Comparison of ENCODE assay signal across 25 cellular contexts in genomic region chr18:76479351-76480238, GRCh38. TPM values are rescaled to one million over a fixed set of nuclear protein-coding genes. Genes with fewer than 3 reads are reported as not detected.
DNase-seq lines count a peak whose midpoint lies in the region; ATAC-seq and TF ChIP-seq lines count a peak whose summit lies in the region.
"Had no signal": no experiment of that assay in that cellular context is flagged by ENCODE, and none has a peak within 500 bp of the region (broad histone marks: within the 10 kb centered on the region; RNA-seq: fewer than 3 reads in every experiment).

No MANE protein-coding gene starts in this region.

- peaks cover 48% of the 10 kb centered on the region for H3K4me1 Mint-ChIP-seq in neural progenitor cell
- H3K4me1 Mint-ChIP-seq: central memory CD8-positive, alpha-beta T cell had no signal

- H3K4me2 ChIP-seq in BLaER1 treated with 17β-estradiol and CSF1 and Interleukin-3, amounts not matched to agents 10 nM and 100 nM, result peak overlapping the region; percentile 58 to 91 (median 67)
- peak overlapping the region; percentile 33 for H3K4me2 ChIP-seq in neural progenitor cell
- H3K4me2 ChIP-seq in hepatocyte, result no peak overlapping the region

- peaks cover 25 to 41% (median 33%) of the 10 kb centered on the region in 11 experiments for H3K36me3 ChIP-seq in BLaER1 treated with 17β-estradiol and CSF1 and Interleukin-3, amounts not matched to agents 10 nM and 100 nM
- no peaks in the 10 kb centered on the region for H3K36me3 ChIP-seq in esophagus muscularis mucosa
- H3K36me3 ChIP-seq in neural progenitor cell, result no peaks in the 10 kb centered on the region
- H3K36me3 ChIP-seq in hepatocyte (replicated peaks; ENCODE audit: insufficient read depth, low read depth), result no peaks in the 10 kb centered on the region
- no peaks in the 10 kb centered on the region for H3K36me3 ChIP-seq in adrenal gland (replicated peaks in 1 of 2)
- H3K36me3 ChIP-seq: HAP-1, prostate gland had no signal

- H3K27me3 Mint-ChIP-seq in neural progenitor cell (ENCODE audit: insufficient read depth, low read depth), result no peaks in the 10 kb centered on the region

- peak overlapping the region in 4 of 11 experiments; percentile 2 to 35 (median 26); a peak in 4 of 22 replicates for H3K9ac ChIP-seq in BLaER1 treated with 17β-estradiol and CSF1 and Interleukin-3, amounts not matched to agents 10 nM and 100 nM
- H3K9ac ChIP-seq in neural progenitor cell, result no peak overlapping the region

- peaks cover 63 to 96% (median 79%) of the 10 kb centered on the region in 10 experiments for H3K4me1 ChIP-seq in BLaER1 treated with 17β-estradiol and CSF1 and Interleukin-3, amounts not matched to agents 10 nM and 100 nM
- H3K4me1 ChIP-seq in esophagus muscularis mucosa (peaks cover 7 to 54% (median 46%) of the 10 kb centered on the region in 4 donors), neural progenitor cell (peaks cover 50% of the 10 kb centered on the region), hepatocyte (ENCODE audit: insufficient read depth) (peaks cover 39% of the 10 kb centered on the region), adrenal gland (replicated peaks in 1 of 2) (peaks cover 21 to 51% of the 10 kb centered on the region in 2 donors)
- H3K4me1 ChIP-seq: prostate gland had no signal

- intact Hi-C loops in esophagus muscularis mucosa (cut with DNase I), result no loop called here
- intact Hi-C loops in adrenal gland (cut with DNase I), result loop anchor here in 1 of 2 donors (10.0 kb wide), 1 partner anchor 75 kb away; no protein-coding TSS in a partner anchor

- no peak overlapping the region for H3K4me3 Mint-ChIP-seq in neural progenitor cell
- H3K4me3 Mint-ChIP-seq: central memory CD8-positive, alpha-beta T cell; IgD-negative memory B cell; immature natural killer cell had no signal

- H3K36me3 Mint-ChIP-seq in neural progenitor cell, result peaks cover 27% of the 10 kb centered on the region
- H3K36me3 Mint-ChIP-seq: IgD-negative memory B cell had no signal

- no peaks in the 10 kb centered on the region for H3K9me3 ChIP-seq in BLaER1 treated with 17β-estradiol and CSF1 and Interleukin-3, amounts not matched to agents 10 nM and 100 nM (replicated peaks in 1 of 11)
- H3K9me3 ChIP-seq in esophagus muscularis mucosa, result no peaks in the 10 kb centered on the region
- no peaks in the 10 kb centered on the region for H3K9me3 ChIP-seq in neural progenitor cell (ENCODE audit: low read depth)
- H3K9me3 ChIP-seq in hepatocyte (ENCODE audit: low read depth), result no peaks in the 10 kb centered on the region
- H3K9me3 ChIP-seq in adrenal gland (replicated peaks in 1 of 3), result no peaks in the 10 kb centered on the region
- H3K9me3 ChIP-seq: HAP-1, heart left ventricle, prostate gland had no signal

- no peak for TF ChIP-seq EP300 in esophagus muscularis mucosa (IDR thresholded peaks at IDR 0.05)

- H2AFZ ChIP-seq in neural progenitor cell (replicated peaks) (no peak overlapping the region), hepatocyte (no peak overlapping the region)

- no peak overlapping the region for H3K27ac Mint-ChIP-seq in neural progenitor cell
- H3K27ac Mint-ChIP-seq: IgD-negative memory B cell, immature natural killer cell had no signal

- TF ChIP-seq POLR2A in esophagus muscularis mucosa (IDR thresholded peaks at IDR 0.05; ENCODE audit: low read depth), result no peak
- TF ChIP-seq POLR2A in adrenal gland (IDR thresholded peaks at IDR 0.05), result no peak

- no peaks in the 10 kb centered on the region for H3K27me3 ChIP-seq in BLaER1 treated with 17β-estradiol and CSF1 and Interleukin-3, amounts not matched to agents 10 nM and 100 nM
- H3K27me3 ChIP-seq in esophagus muscularis mucosa, result no peaks in the 10 kb centered on the region
- H3K27me3 ChIP-seq in neural progenitor cell, result no peaks in the 10 kb centered on the region
- no peaks in the 10 kb centered on the region for H3K27me3 ChIP-seq in hepatocyte
- no peaks in the 10 kb centered on the region for H3K27me3 ChIP-seq in adrenal gland
- H3K27me3 ChIP-seq: heart left ventricle had no signal

- DNase-seq in MV-4-11 (lab: John Stamatoyannopoulos, UW) (peak; percentile 51), esophagus muscularis mucosa (ENCODE audit: extremely low spot score) (peak; percentile 91), neural progenitor cell (ENCODE audit: low spot score) (no peak), hepatocyte (ENCODE audit: low spot score) (no peak), adrenal gland (no peak)
- DNase-seq in activated naive CD4-positive, alpha-beta T cell treated with anti-CD3 and anti-CD28 coated beads, Interleukin-2, amount 50 U/mL, for 16 hours, result no peak
- DNase-seq: anterior cingulate cortex; DMS79 treated with DMSO at 0.1 percent for 48 hours; effector CD8-positive, alpha-beta T cell; heart left ventricle; immature natural killer cell; mammary epithelial cell; NCI-H2029; NCI-H446; NK-92 treated with Interleukin-12 subunit alpha and Interleukin-12 subunit beta, amount 100 ng/mL, for 24 hours; small intestine; stimulated activated CD4-positive, alpha-beta T cell treated with anti-CD3 and anti-CD28 coated beads, Interleukin-4, amount 100 ng/mL, for 1 hour; T-helper 1 cell; WERI-Rb-1 had no signal

- H3F3A ChIP-seq in neural progenitor cell (ENCODE audit: low read depth), result peaks cover 6% of the 10 kb centered on the region

- no peak for TF ChIP-seq CTCF in esophagus muscularis mucosa (IDR thresholded peaks at IDR 0.05)
- no peak for TF ChIP-seq CTCF in neural progenitor cell (IDR thresholded peaks at IDR 0.05)
- no peak for TF ChIP-seq CTCF in hepatocyte (IDR thresholded peaks at IDR 0.05; ENCODE audit: poor library complexity)
- no peak for TF ChIP-seq CTCF in adrenal gland (IDR thresholded peaks at IDR 0.05)

- 73% methylated on average over 13 of the region's 13 CpGs for WGBS in esophagus muscularis mucosa
- WGBS in hepatocyte (ENCODE audit: low lambda C conversion rate, missing lambda C conversion rate), result 95% methylated on average over 13 of the region's 13 CpGs
- WGBS in adrenal gland, 4 donors, result 72 to 87% (median 82%) methylated on average over 13 of the region's 13 CpGs

- H3K27ac ChIP-seq in BLaER1 treated with 17β-estradiol and CSF1 and Interleukin-3, amounts not matched to agents 10 nM and 100 nM, result peak overlapping the region in 8 of 11 experiments; percentile 2 to 47 (median 40); a peak in 11 of 22 replicates
- H3K27ac ChIP-seq in esophagus muscularis mucosa (replicated peaks in 1 of 4) (peak overlapping the region in 1 of 4 donors; percentile 40), neural progenitor cell (peak overlapping the region; percentile 25), hepatocyte (no peak overlapping the region), adrenal gland (peak overlapping the region in 2 of 5 donors; percentile 30 to 82)
- H3K27ac ChIP-seq: heart left ventricle, WERI-Rb-1 had no signal

- H4K20me1 ChIP-seq in BLaER1 treated with 17β-estradiol and CSF1 and Interleukin-3, amounts not matched to agents 10 nM and 100 nM, result peaks cover 42 to 100% (median 52%) of the 10 kb centered on the region in 11 experiments; a peak in 20 of 22 replicates
- H4K20me1 ChIP-seq in neural progenitor cell (ENCODE audit: low read depth) (peaks cover 100% of the 10 kb centered on the region), hepatocyte (ENCODE audit: insufficient read depth, poor library complexity, severe bottlenecking) (peaks cover 80% of the 10 kb centered on the region)

- H3K9me3 Mint-ChIP-seq in neural progenitor cell, result no peaks in the 10 kb centered on the region
- H3K9me3 Mint-ChIP-seq: central memory CD8-positive, alpha-beta T cell; IgD-negative memory B cell; immature natural killer cell had no signal

- H3K79me2 ChIP-seq in neural progenitor cell (ENCODE audit: low read depth) (peaks cover 99% of the 10 kb centered on the region), hepatocyte (peaks cover 93% of the 10 kb centered on the region)

- ATAC-seq in HG03025 (IDR thresholded peaks at IDR 0.05; ENCODE audit: low FRiP score, unreplicated experiment), result no peak

- H3K4me3 ChIP-seq in BLaER1 treated with 17β-estradiol and CSF1 and Interleukin-3, amounts not matched to agents 10 nM and 100 nM, result no peak overlapping the region
- no peak overlapping the region for H3K4me3 ChIP-seq in esophagus muscularis mucosa
- H3K4me3 ChIP-seq in neural progenitor cell, result no peak overlapping the region
- no peak overlapping the region for H3K4me3 ChIP-seq in hepatocyte
- H3K4me3 ChIP-seq in adrenal gland, result no peak overlapping the region
- H3K4me3 ChIP-seq: HAP-1, heart left ventricle, prostate gland had no signal

- H3K9me2 ChIP-seq in hepatocyte (replicated peaks; ENCODE audit: insufficient read depth), result no peaks in the 10 kb centered on the region

RNA-seq across cellular contexts. Expression of gene ZNF516, which starts 15.4 kb away (rescaled TPM):
- total RNA-seq in esophagus muscularis mucosa, result 10 to 100 TPM; 28.5 to 44.9 (median 35.8) TPM
- 45.5 and 83.3 TPM in 2 replicates for total RNA-seq in neural progenitor cell (ENCODE audit: low replicate concordance)
- 19.8 and 29.2 TPM in 2 replicates for total RNA-seq in hepatocyte
- polyA plus RNA-seq in hepatocyte, result 18.2 and 22.7 TPM in 2 replicates
- 10 to 100 TPM; 23.8 to 60.1 (median 36.2) TPM for total RNA-seq in adrenal gland
- polyA plus RNA-seq in adrenal gland, result 10 to 100 TPM in 2 of 3 donors, 1 to 10 TPM in 1; 8.6 to 18.0 (median 15.0) TPM

Comparison
In these comparisons a context has a peak if more than half of its experiments do, and no peak if none do; other contexts are left out.
1. DNase-seq: peak in MV-4-11 (single experiment) and esophagus muscularis mucosa (single experiment); none in neural progenitor cell (single experiment), activated naive CD4-positive, alpha-beta T cell treated with anti-CD3 and anti-CD28 coated beads, Interleukin-2, amount 50 U/mL, for 16 hours (single experiment), hepatocyte (single experiment) and adrenal gland (0 of 7).